15 cellular contexts compared by ENCODE assay signal in the genomic region with DNA sequence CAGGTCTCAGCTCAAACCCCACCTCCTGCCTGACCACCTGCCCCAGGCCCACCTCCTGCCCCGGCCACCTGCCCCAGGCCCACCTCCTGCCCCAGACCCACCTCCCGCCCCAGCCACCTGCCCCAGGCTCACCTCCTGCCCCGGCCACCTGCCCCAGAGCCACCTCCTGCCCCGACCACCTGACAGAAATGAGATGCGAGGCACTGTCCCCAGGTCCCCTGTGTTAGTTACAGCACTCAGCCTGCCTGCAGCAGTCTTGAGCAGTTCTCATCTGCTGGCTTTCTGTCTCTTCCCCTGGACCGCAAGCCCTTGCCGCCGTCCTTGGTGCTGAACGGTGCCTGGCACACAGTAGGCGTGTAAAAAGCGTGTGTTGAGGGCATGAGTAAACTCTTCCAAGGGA.
DNase-seq lines count a peak whose midpoint lies in the region; ATAC-seq, FAIRE-seq and TF ChIP-seq lines count a peak whose summit lies in the region.
"Had no signal": no experiment of that assay in that cellular context is flagged by ENCODE, and none has a peak within 500 bp of the region (broad histone marks: within the 10 kb centered on the region; RNA-seq: fewer than 3 reads in every experiment).

No MANE protein-coding gene starts in this region.

- peak; percentile 39 for ATAC-seq in Right ventricle myocardium superior (ENCODE audit: poor library complexity)
- ATAC-seq: T-helper 17 cell had no signal

- H3K27me3 ChIP-seq in right atrium auricular region (no peaks in the 10 kb centered on the region), WERI-Rb-1 (ENCODE audit: insufficient read depth, low read depth, severe bottlenecking) (peaks cover 82% of the 10 kb centered on the region), vagina (no peaks in the 10 kb centered on the region)

- H3K4me3 ChIP-seq in right atrium auricular region (no peak overlapping the region), WERI-Rb-1 (ENCODE audit: low read depth, low read length) (no peak overlapping the region), kidney (ENCODE audit: low read length in 2 of 2) (no peak overlapping the region), vagina (no peak overlapping the region)

- no peak overlapping the region for H3K9ac ChIP-seq in kidney (ENCODE audit: low read length in 2 of 2)
- H3K9ac ChIP-seq: parathyroid adenoma had no signal

- TF ChIP-seq POLR2A in vagina (IDR thresholded peaks at IDR 0.05) (no peak), H54 (IDR thresholded peaks at IDR 0.05; ENCODE audit: low read depth, low read length) (no peak)

- H3K4me1 ChIP-seq in right atrium auricular region (no peaks in the 10 kb centered on the region), kidney (ENCODE audit: control insufficient read depth in 1 of 2, insufficient read depth in 1 of 2, low read depth in 1 of 2, low read length in 2 of 2) (no peaks in the 10 kb centered on the region), vagina (no peaks in the 10 kb centered on the region)
- H3K4me1 ChIP-seq: parathyroid adenoma had no signal

- H3K27ac ChIP-seq in right atrium auricular region: no peak overlapping the region
- no peak overlapping the region for H3K27ac ChIP-seq in WERI-Rb-1
- H3K27ac ChIP-seq in kidney (ENCODE audit: low read depth in 2 of 2, low read length in 2 of 2): no peak overlapping the region
- no peak overlapping the region for H3K27ac ChIP-seq in vagina
- H3K27ac ChIP-seq: parathyroid adenoma had no signal

- H3K9me3 ChIP-seq in right atrium auricular region: no peaks in the 10 kb centered on the region
- H3K9me3 ChIP-seq in WERI-Rb-1 (ENCODE audit: severe bottlenecking): no peaks in the 10 kb centered on the region
- no peaks in the 10 kb centered on the region for H3K9me3 ChIP-seq in kidney (ENCODE audit: control insufficient read depth in 1 of 2, low read length in 2 of 2)
- no peaks in the 10 kb centered on the region for H3K9me3 ChIP-seq in vagina

- H3K36me3 ChIP-seq in right atrium auricular region (no peaks in the 10 kb centered on the region), WERI-Rb-1 (no peaks in the 10 kb centered on the region), kidney (ENCODE audit: control insufficient read depth in 1 of 2, insufficient read depth in 2 of 2, low read length in 2 of 2) (no peaks in the 10 kb centered on the region), vagina (no peaks in the 10 kb centered on the region)

- no peak for DNase-seq in Right ventricle myocardium superior
- no peak for DNase-seq in right atrium auricular region (ENCODE audit: low spot score)
- peak; percentile 8 for DNase-seq in WERI-Rb-1
- DNase-seq in kidney: peak; percentile 82
- DNase-seq in vagina (ENCODE audit: extremely low spot score in 2 of 2): peak; percentile 95 to 100
- DNase-seq in SKM-1 treated with dmso at 0.1 percent for 144 hours (lab: John Stamatoyannopoulos, UW; ENCODE audit: unreplicated experiment): no peak
- no peak for DNase-seq in activated CD4-positive, alpha-beta T cell treated with anti-CD3 and anti-CD28 coated beads for 1 hour
- no peak for DNase-seq in H54 (ENCODE audit: insufficient read length, low spot score)
- DNase-seq: activated CD4-positive, alpha-beta T cell treated with anti-CD3 and anti-CD28 coated beads for 48 hours; GF-D8; NCI-H1436 treated with DMSO at 0.1 percent for 48 hours; T-helper 17 cell had no signal

- no peak for FAIRE-seq in kidney (lab: Jason Lieb, UNC)
- no peak for FAIRE-seq in H54 (lab: Jason Lieb, UNC)
- FAIRE-seq: islet of Langerhans, RCC 7860 had no signal

- TF ChIP-seq CTCF in right atrium auricular region (IDR thresholded peaks at IDR 0.05) (no peak), WERI-Rb-1 (IDR thresholded peaks at IDR 0.05; ENCODE audit: low read depth, low read length) (no peak), kidney (IDR thresholded peaks at IDR 0.05; ENCODE audit: borderline replicate concordance, extremely low read depth, insufficient read depth) (no peak), vagina (IDR thresholded peaks at IDR 0.05) (no peak)

- intact Hi-C loops in Right ventricle myocardium superior (cut with DNase I) (no loop called here), kidney (cut with DNase I) (no loop called here), vagina (cut with DNase I) (no loop called here)

Comparison
In these comparisons a context has a peak if more than half of its experiments do, and no peak if none do; other contexts are left out.
1. DNase-seq: peak in WERI-Rb-1 (single experiment), kidney (single experiment) and vagina (2 of 2); none in Right ventricle myocardium superior (single experiment), right atrium auricular region (single experiment), SKM-1 treated with dmso at 0.1 percent for 144 hours (single experiment), activated CD4-positive, alpha-beta T cell treated with anti-CD3 and anti-CD28 coated beads for 1 hour (single experiment) and H54 (single experiment).